In the genomic region with DNA sequence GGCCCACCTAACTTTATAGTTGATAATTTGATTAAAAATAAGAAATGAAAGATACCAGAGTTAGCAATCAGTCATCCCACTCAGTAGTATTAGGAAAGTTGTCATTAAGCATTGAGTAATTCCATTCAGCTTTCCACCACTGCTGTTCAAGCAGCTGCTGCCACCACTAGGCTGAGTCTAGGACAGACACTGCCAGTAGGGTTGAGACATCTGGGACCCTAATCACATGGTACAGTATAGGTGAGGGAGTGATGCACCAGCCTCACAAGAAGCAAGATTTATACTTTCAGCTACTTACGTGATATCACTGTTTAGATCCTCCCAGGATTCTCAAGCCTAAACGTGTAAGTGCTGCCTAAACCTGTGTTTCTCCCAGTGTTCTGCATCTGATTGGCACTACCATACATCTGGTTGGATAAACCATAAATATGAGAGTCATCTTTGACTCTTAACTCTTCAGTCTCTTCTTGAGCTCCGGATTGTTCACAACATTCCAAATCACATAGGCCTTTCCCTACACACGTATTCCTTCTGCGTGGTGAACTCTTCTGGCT, we compare ENCODE assay signal across 8 cellular contexts. TPM values are rescaled to one million over a fixed set of nuclear protein-coding genes. Genes with fewer than 3 reads are reported as not detected.
DNase-seq lines count a peak whose midpoint lies in the region; ATAC-seq and TF ChIP-seq lines count a peak whose summit lies in the region.

No MANE protein-coding gene starts in this region.

- no peak overlapping the region; the same call in 1 of the 2 replicates for H3K4me3 ChIP-seq in IMR-90 (ENCODE audit: insufficient read depth, low read depth, low read length)
- no peak overlapping the region for H3K4me3 ChIP-seq in lower lobe of right lung

- BruUV-seq in IMR-90 (replicated peaks; lab: Mats Ljungman, UMichigan), result no TSS peak

- peak overlapping the region; percentile 57 for H3K4me2 ChIP-seq in IMR-90 (ENCODE audit: low read depth, low read length)

- in situ Hi-C loops in IMR-90 (cut with MboI; ENCODE audit: low sequenced_read_pairs), result no loop called here

- 100% methylated on average over 1 of the region's 5 CpGs; no CpG with 5 or more reads in 1 of the 2 experiments for WGBS in IMR-90 (ENCODE audit: extremely low coverage in 2 of 2, insufficient read length in 1 of 2), 2 experiments

- H3K4me1 ChIP-seq in IMR-90 (ENCODE audit: control insufficient read depth, insufficient read depth, low read length) (peaks cover 8% of the 10 kb centered on the region), lower lobe of right lung (peaks cover 33% of the 10 kb centered on the region)

- no peak for ATAC-seq in IMR-90 (ENCODE audit: low read depth)
- no peak for ATAC-seq in GM21528 (IDR thresholded peaks at IDR 0.05; ENCODE audit: low FRiP score, unreplicated experiment)
- no peak for ATAC-seq in lower lobe of right lung

- no peak overlapping the region for H2BK120ac ChIP-seq in IMR-90 (ENCODE audit: low read depth, low read length)

- H4K20me1 ChIP-seq in IMR-90 (ENCODE audit: insufficient read depth, low read length), result peaks cover 35% of the 10 kb centered on the region; the same call in 1 of the 2 replicates

- peak; percentile 8; the same call in 1 of the 2 replicates for TF ChIP-seq RAD21 in IMR-90 (IDR thresholded peaks at IDR 0.05; ENCODE audit: low read length)

- H3K4ac ChIP-seq in IMR-90 (ENCODE audit: low read depth, low read length), result no peak overlapping the region; the same call in 1 of the 2 replicates

- H3K9me3 ChIP-seq in IMR-90 (ENCODE audit: control insufficient read depth, insufficient read depth, low read length) (no peaks in the 10 kb centered on the region), lower lobe of right lung (no peaks in the 10 kb centered on the region)

- H4K91ac ChIP-seq in IMR-90 (ENCODE audit: insufficient read depth, low read depth, low read length), result no peak overlapping the region

- H3K9ac ChIP-seq in IMR-90 (ENCODE audit: low read depth, low read length), result no peak overlapping the region

- intact Hi-C loops in IMR-90 (cut with micrococcal nuclease) (loop anchor here (5.0 kb wide), 2 partner anchors 37 to 693 kb away; a partner anchor contains a TSS), lower lobe of right lung (cut with DNase I) (no loop called here)

- no peak overlapping the region for H2AK9ac ChIP-seq in IMR-90 (replicated peaks; ENCODE audit: low read depth, low read length, poor library complexity)

- H3K23ac ChIP-seq in IMR-90 (ENCODE audit: low read depth, low read length), result peak overlapping the region; percentile 1; the same call in 1 of the 2 replicates

- H2AFZ ChIP-seq in IMR-90 (replicated peaks; ENCODE audit: low read length, poor library complexity), result no peak overlapping the region

- peak overlapping the region; percentile 7 for H2BK5ac ChIP-seq in IMR-90 (ENCODE audit: low read depth, low read length, poor library complexity, severe bottlenecking)

- H3K9me1 ChIP-seq in IMR-90 (ENCODE audit: insufficient read depth, low read length), result peaks cover 3% of the 10 kb centered on the region; the same call in 1 of the 2 replicates

- no peak overlapping the region for H2BK20ac ChIP-seq in IMR-90 (ENCODE audit: low read depth, low read length)

- H3K36me3 ChIP-seq in IMR-90 (ENCODE audit: control insufficient read depth, insufficient read depth, low read length) (peaks cover 12% of the 10 kb centered on the region), lower lobe of right lung (peaks cover 39% of the 10 kb centered on the region)

- H3K56ac ChIP-seq in IMR-90 (ENCODE audit: extremely low read depth, insufficient read depth, low read length), result no peak overlapping the region

- H4K8ac ChIP-seq in IMR-90 (ENCODE audit: low read depth in 2 of 2, low read length in 2 of 2), result no peak overlapping the region

- 0 out of 2 replicates have a peak overlapping the region, but pooled peaks have one; percentile 14 for H3K14ac ChIP-seq in IMR-90 (replicated peaks; ENCODE audit: low read depth, low read length)

- TF ChIP-seq POLR2A in IMR-90 (IDR thresholded peaks at IDR 0.05; ENCODE audit: low read depth, low read length), result no peak

- CTCF ChIA-PET in IMR-90 (lab: Yijun Ruan, JAX), result interaction anchor here (0.5 to 2.2 kb wide), 4 partner anchors 11 to 152 kb away, joined by 3 to 8 read pairs (median 3); no protein-coding TSS in a partner anchor

- dilution Hi-C loops in IMR-90 (cut with HindIII; ENCODE audit: low sequenced_read_pairs, unreplicated experiment), result no loop called here

- peak overlapping the region; percentile 6; the same call in 1 of the 3 replicates for H2BK15ac ChIP-seq in IMR-90 (ENCODE audit: low read depth, low read length)

- H2AK5ac ChIP-seq in IMR-90 (ENCODE audit: low read depth, low read length), result peak overlapping the region; percentile 32; the same call in 1 of the 2 replicates

- no peak overlapping the region for H4K5ac ChIP-seq in IMR-90 (ENCODE audit: low read depth, low read length)

- no peak; the same call in 1 of the 2 replicates for TF ChIP-seq CTCF in IMR-90 (conservative IDR thresholded peaks at IDR 0.05; ENCODE audit: low read depth, low read length)
- TF ChIP-seq CTCF in lower lobe of right lung (IDR thresholded peaks at IDR 0.05), result no peak

- no peak overlapping the region for H3K18ac ChIP-seq in IMR-90 (ENCODE audit: low read depth, low read length)

- peak overlapping the region; percentile 50; the same call in 1 of the 2 replicates for H3K27ac ChIP-seq in IMR-90 (ENCODE audit: insufficient read depth, low read length)
- H3K27ac ChIP-seq in lower lobe of right lung, result no peak overlapping the region

- DNase-seq in SKM-1 treated with dmso at 0.1 percent for 144 hours (lab: John Stamatoyannopoulos, UW; ENCODE audit: unreplicated experiment), result peak; percentile 33
- DNase-seq in SKM-1 (lab: John Stamatoyannopoulos, UW; ENCODE audit: unreplicated experiment), result no peak
- peak; percentile 17 for DNase-seq in IMR-90
- peak; percentile 13 for DNase-seq in activated CD4-positive, alpha-beta T cell treated with anti-CD3 and anti-CD28 coated beads, Interleukin-2, amount 50 U/mL, for 4 hours
- DNase-seq in iPS-NIHi7 (ENCODE audit: extremely low spot score), result peak; percentile 61
- no peak for DNase-seq in SHP77 treated with DMSO at 0.1 percent for 48 hours (lab: John Stamatoyannopoulos, UW)
- DNase-seq in lower lobe of right lung, result no peak

- peaks cover 19 to 38% of the 10 kb centered on the region in 2 experiments for H3K79me1 ChIP-seq in IMR-90 (ENCODE audit: low read depth in 1 of 2, low read length in 2 of 2)

- H3K27me3 ChIP-seq in IMR-90 (ENCODE audit: control insufficient read depth, insufficient read depth, low read length), result no peaks in the 10 kb centered on the region
- H3K27me3 ChIP-seq in lower lobe of right lung (ENCODE audit: low read depth), result no peaks in the 10 kb centered on the region

- POLR2A ChIA-PET in IMR-90 (lab: Charles Lee; ENCODE audit: unreplicated experiment), result interaction anchor here (0.5 kb wide), 1 partner anchor 13 kb away, joined by 3 read pairs; no protein-coding TSS in a partner anchor

TF ChIP-seq in IMR-90, 13 proteins besides CTCF, POLR2A, EP300 and RAD21:
- TF ChIP-seq, protein P1, sequence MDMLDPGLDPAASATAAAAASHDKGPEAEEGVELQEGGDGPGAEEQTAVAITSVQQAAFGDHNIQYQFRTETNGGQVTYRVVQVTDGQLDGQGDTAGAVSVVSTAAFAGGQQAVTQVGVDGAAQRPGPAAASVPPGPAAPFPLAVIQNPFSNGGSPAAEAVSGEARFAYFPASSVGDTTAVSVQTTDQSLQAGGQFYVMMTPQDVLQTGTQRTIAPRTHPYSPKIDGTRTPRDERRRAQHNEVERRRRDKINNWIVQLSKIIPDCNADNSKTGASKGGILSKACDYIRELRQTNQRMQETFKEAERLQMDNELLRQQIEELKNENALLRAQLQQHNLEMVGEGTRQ (IDR thresholded peaks at IDR 0.05; ENCODE audit: low read depth, low read length), result no peak
- TF ChIP-seq CHD1 (IDR thresholded peaks at IDR 0.05; ENCODE audit: low read depth, low read length) (no peak), MAZ (IDR thresholded peaks at IDR 0.05; ENCODE audit: borderline replicate concordance, low read depth, low read length) (no peak), FOS (IDR thresholded peaks at IDR 0.05; ENCODE audit: low read depth, low read length) (no peak), MAFK (IDR thresholded peaks at IDR 0.05; ENCODE audit: low read depth, low read length) (no peak), CEBPB (IDR thresholded peaks at IDR 0.05; ENCODE audit: low read depth, low read length) (no peak; the same call in 1 of the 2 replicates), SMC3 (IDR thresholded peaks at IDR 0.05; ENCODE audit: low read depth, low read length) (no peak), BHLHE40 (IDR thresholded peaks at IDR 0.05; ENCODE audit: low read depth, low read length) (no peak), MXI1 (IDR thresholded peaks at IDR 0.05; ENCODE audit: borderline replicate concordance, low read depth, low read length) (no peak), RFX5 (IDR thresholded peaks at IDR 0.05; ENCODE audit: low read depth, low read length) (no peak), NFE2L2 (IDR thresholded peaks at IDR 0.05; ENCODE audit: low read depth, low read length) (no peak), RCOR1 (IDR thresholded peaks at IDR 0.05; ENCODE audit: insufficient replicate concordance, low read length) (no peak)
- TF ChIP-seq, protein P2, sequence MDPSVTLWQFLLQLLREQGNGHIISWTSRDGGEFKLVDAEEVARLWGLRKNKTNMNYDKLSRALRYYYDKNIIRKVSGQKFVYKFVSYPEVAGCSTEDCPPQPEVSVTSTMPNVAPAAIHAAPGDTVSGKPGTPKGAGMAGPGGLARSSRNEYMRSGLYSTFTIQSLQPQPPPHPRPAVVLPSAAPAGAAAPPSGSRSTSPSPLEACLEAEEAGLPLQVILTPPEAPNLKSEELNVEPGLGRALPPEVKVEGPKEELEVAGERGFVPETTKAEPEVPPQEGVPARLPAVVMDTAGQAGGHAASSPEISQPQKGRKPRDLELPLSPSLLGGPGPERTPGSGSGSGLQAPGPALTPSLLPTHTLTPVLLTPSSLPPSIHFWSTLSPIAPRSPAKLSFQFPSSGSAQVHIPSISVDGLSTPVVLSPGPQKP (IDR thresholded peaks at IDR 0.05; ENCODE audit: borderline replicate concordance, low read depth, low read length), result no peak

RNA-seq across cellular contexts. Expression of a gene that starts 3.2 kb away (rescaled TPM):
- total RNA-seq in IMR-90 (2012; rRNA removed), result 49.1 and 64.7 TPM in 2 replicates
- polyA plus RNA-seq in IMR-90 (2012; rRNA removed), result 39.1 and 48.1 TPM in 2 replicates
- polyA plus RNA-seq in IMR-90 (2012; cell fraction: cytosol; rRNA removed), result 8.1 and 14.9 TPM in 2 replicates
- 19.8 and 128 TPM in 2 replicates for polyA plus RNA-seq in IMR-90 (2012; cell fraction: nucleus; rRNA removed; ENCODE audit: low replicate concordance)
- total RNA-seq in lower lobe of right lung, result 88.1 TPM

Comparison
In these comparisons a context has a peak if more than half of its experiments do, and no peak if none do; other contexts are left out.
1. DNase-seq: peak in SKM-1 treated with dmso at 0.1 percent for 144 hours (single experiment), IMR-90 (single experiment), activated CD4-positive, alpha-beta T cell treated with anti-CD3 and anti-CD28 coated beads, Interleukin-2, amount 50 U/mL, for 4 hours (2 of 2) and iPS-NIHi7 (single experiment); none in SKM-1 (single experiment), SHP77 treated with DMSO at 0.1 percent for 48 hours (single experiment) and lower lobe of right lung (single experiment).